In the genomic region with DNA sequence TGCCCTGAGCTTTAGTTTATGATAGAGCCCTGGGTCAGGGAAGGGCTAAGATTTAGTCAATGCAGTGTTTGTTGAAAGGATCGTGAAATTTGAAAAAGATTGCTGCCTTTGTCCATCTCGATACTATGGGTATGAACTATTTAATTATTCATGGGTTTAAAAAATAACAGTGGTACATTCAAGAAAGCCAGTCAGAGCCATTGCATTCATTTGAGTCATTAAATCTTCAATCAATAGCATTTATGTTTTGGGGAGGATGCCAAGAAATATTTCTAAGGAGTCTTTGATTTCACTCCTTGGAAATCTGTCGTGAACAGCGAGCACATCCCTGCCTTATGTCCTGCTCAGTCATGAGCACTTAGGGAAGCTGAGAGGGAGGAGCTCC, we compare ENCODE assay signal across 15 cellular contexts. TPM values are rescaled to one million over a fixed set of nuclear protein-coding genes. Genes with fewer than 3 reads are reported as not detected.
"Had no signal": no experiment of that assay in that cellular context is flagged by ENCODE, and none has a peak within 500 bp of the region (broad histone marks: within the 10 kb centered on the region; RNA-seq: fewer than 3 reads in every experiment).

No MANE protein-coding gene starts in this region.

- H3K4me1 ChIP-seq: SJSA1 had no signal

- H3K4me1 Mint-ChIP-seq: activated CD4-positive, alpha-beta T cell treated with anti-CD3 and anti-CD28 coated beads for 36 hours had no signal

- ATAC-seq: activated CD4-positive, alpha-beta T cell treated with anti-CD3 and anti-CD28 coated beads for 36 hours; activated CD8-positive, alpha-beta T cell treated with anti-CD3 and anti-CD28 coated beads for 36 hours; effector memory CD8-positive, alpha-beta T cell; left lung had no signal

- H3K9me3 ChIP-seq: left lung, SJSA1 had no signal

- H3K27me3 ChIP-seq: left lung, SJSA1 had no signal

- DNase-seq: activated CD4-positive, alpha-beta T cell treated with anti-CD3 and anti-CD28 coated beads for 36 hours; activated CD8-positive, alpha-beta memory T cell treated with anti-CD3 and anti-CD28 coated beads, Interleukin-2, amount 50 U/mL, for 4 hours; activated CD8-positive, alpha-beta T cell treated with anti-CD3 and anti-CD28 coated beads for 36 hours; activated naive CD4-positive, alpha-beta T cell; central memory CD4-positive, alpha-beta T cell; effector memory CD8-positive, alpha-beta T cell; left lung; mesenchymal stem cell; nephron progenitor cell; stimulated activated CD4-positive, alpha-beta T cell treated with anti-CD3 and anti-CD28 coated beads, Interleukin-4, amount 100 ng/mL, for 4 hours; T-helper 9 cell; trophoblast cell had no signal

- H3K27me3 Mint-ChIP-seq: activated CD4-positive, alpha-beta T cell treated with anti-CD3 and anti-CD28 coated beads for 36 hours; activated CD8-positive, alpha-beta T cell treated with anti-CD3 and anti-CD28 coated beads for 36 hours; effector memory CD8-positive, alpha-beta T cell had no signal

- H3K9me3 Mint-ChIP-seq: activated CD8-positive, alpha-beta T cell treated with anti-CD3 and anti-CD28 coated beads for 36 hours; effector memory CD8-positive, alpha-beta T cell; nephron progenitor cell had no signal

- H3K27ac ChIP-seq: left lung, SJSA1, VCaP had no signal

- H3K4me3 ChIP-seq: left lung, SJSA1 had no signal

- H3K4me3 Mint-ChIP-seq: activated CD4-positive, alpha-beta T cell treated with anti-CD3 and anti-CD28 coated beads for 36 hours; activated CD8-positive, alpha-beta T cell treated with anti-CD3 and anti-CD28 coated beads for 36 hours; effector memory CD8-positive, alpha-beta T cell; nephron progenitor cell had no signal

- H3K27ac Mint-ChIP-seq: activated CD4-positive, alpha-beta T cell treated with anti-CD3 and anti-CD28 coated beads for 36 hours; activated CD8-positive, alpha-beta T cell treated with anti-CD3 and anti-CD28 coated beads for 36 hours; effector memory CD8-positive, alpha-beta T cell; nephron progenitor cell had no signal

RNA-seq across cellular contexts. Expression of gene LRRTM2, which starts 54.4 kb away (rescaled TPM):
- total RNA-seq: activated CD8-positive, alpha-beta T cell treated with anti-CD3 and anti-CD28 coated beads for 36 hours; osteocyte had no signal
